In genomic region chr1:6523566-6523965, GRCh38 we compare ENCODE assay signal across 1 cellular context.
TF ChIP-seq lines count a peak whose summit lies in the region.

No MANE protein-coding gene starts in this region.

TF ChIP-seq in GM23338, 12 proteins besides CTCF, POLR2A, EP300 and RAD21 (continued from another document):
- TF ChIP-seq, protein P1, sequence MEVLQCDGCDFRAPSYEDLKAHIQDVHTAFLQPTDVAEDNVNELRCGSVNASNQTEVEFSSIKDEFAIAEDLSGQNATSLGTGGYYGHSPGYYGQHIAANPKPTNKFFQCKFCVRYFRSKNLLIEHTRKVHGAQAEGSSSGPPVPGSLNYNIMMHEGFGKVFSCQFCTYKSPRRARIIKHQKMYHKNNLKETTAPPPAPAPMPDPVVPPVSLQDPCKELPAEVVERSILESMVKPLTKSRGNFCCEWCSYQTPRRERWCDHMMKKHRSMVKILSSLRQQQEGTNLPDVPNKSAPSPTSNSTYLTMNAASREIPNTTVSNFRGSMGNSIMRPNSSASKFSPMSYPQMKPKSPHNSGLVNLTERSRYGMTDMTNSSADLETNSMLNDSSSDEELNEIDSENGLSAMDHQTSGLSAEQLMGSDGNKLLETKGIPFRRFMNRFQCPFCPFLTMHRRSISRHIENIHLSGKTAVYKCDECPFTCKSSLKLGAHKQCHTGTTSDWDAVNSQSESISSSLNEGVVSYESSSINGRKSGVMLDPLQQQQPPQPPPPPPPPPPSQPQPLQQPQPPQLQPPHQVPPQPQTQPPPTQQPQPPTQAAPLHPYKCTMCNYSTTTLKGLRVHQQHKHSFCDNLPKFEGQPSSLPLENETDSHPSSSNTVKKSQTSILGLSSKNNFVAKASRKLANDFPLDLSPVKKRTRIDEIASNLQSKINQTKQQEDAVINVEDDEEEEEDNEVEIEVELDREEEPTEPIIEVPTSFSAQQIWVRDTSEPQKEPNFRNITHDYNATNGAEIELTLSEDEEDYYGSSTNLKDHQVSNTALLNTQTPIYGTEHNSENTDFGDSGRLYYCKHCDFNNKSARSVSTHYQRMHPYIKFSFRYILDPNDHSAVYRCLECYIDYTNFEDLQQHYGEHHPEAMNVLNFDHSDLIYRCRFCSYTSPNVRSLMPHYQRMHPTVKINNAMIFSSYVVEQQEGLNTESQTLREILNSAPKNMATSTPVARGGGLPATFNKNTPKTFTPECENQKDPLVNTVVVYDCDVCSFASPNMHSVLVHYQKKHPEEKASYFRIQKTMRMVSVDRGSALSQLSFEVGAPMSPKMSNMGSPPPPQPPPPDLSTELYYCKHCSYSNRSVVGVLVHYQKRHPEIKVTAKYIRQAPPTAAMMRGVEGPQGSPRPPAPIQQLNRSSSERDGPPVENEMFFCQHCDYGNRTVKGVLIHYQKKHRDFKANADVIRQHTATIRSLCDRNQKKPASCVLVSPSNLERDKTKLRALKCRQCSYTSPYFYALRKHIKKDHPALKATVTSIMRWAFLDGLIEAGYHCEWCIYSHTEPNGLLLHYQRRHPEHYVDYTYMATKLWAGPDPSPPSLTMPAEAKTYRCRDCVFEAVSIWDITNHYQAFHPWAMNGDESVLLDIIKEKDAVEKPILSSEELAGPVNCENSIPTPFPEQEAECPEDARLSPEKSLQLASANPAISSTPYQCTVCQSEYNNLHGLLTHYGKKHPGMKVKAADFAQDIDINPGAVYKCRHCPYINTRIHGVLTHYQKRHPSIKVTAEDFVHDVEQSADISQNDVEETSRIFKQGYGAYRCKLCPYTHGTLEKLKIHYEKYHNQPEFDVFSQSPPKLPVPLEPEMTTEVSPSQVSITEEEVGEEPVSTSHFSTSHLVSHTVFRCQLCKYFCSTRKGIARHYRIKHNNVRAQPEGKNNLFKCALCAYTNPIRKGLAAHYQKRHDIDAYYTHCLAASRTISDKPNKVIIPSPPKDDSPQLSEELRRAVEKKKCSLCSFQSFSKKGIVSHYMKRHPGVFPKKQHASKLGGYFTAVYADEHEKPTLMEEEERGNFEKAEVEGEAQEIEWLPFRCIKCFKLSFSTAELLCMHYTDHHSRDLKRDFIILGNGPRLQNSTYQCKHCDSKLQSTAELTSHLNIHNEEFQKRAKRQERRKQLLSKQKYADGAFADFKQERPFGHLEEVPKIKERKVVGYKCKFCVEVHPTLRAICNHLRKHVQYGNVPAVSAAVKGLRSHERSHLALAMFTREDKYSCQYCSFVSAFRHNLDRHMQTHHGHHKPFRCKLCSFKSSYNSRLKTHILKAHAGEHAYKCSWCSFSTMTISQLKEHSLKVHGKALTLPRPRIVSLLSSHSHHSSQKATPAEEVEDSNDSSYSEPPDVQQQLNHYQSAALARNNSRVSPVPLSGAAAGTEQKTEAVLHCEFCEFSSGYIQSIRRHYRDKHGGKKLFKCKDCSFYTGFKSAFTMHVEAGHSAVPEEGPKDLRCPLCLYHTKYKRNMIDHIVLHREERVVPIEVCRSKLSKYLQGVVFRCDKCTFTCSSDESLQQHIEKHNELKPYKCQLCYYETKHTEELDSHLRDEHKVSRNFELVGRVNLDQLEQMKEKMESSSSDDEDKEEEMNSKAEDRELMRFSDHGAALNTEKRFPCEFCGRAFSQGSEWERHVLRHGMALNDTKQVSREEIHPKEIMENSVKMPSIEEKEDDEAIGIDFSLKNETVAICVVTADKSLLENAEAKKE (CRISPR knock-in tag; IDR thresholded peaks at IDR 0.05), result no peak
- no peak for TF ChIP-seq NANOG (IDR thresholded peaks at IDR 0.05; ENCODE audit: borderline replicate concordance)
